ENCODE assay signal across 19 cellular contexts in genomic region chr16:66692341-66692740, GRCh38.
"Had no signal": no experiment of that assay in that cellular context is flagged by ENCODE, and none has a peak within 500 bp of the region (broad histone marks: within the 10 kb centered on the region; RNA-seq: fewer than 3 reads in every experiment).

No MANE protein-coding gene starts in this region.

- H3K36me3 ChIP-seq: adrenal gland, colonic mucosa, ovary, uterus had no signal

- H3K9me3 ChIP-seq: adrenal gland, colonic mucosa, mucosa of descending colon, ovary, uterus had no signal

- H3K27ac Mint-ChIP-seq: activated CD8-positive, alpha-beta T cell treated with anti-CD3 and anti-CD28 coated beads for 36 hours; activated naive CD4-positive, alpha-beta T cell treated with anti-CD3 and anti-CD28 coated beads, Interleukin-2, amount 50 U/mL, for 24 hours; immature natural killer cell; naive thymus-derived CD4-positive, alpha-beta T cell; stimulated activated effector memory CD8-positive, alpha-beta T cell treated with anti-CD3 and anti-CD28 coated beads, Interleukin-12 subunit alpha, Interleukin-12 subunit beta, amount 100 ng/mL, for 72 hours; T-helper 1 cell treated with Interleukin-12 subunit alpha and Interleukin-12 subunit beta and Interleukin-4 antibody, amounts not matched to agents 30 μg/mL and 1 μg/mL, for 36 hours had no signal

- H3K4me3 ChIP-seq: adrenal gland, colonic mucosa, lung, mucosa of descending colon, ovary, uterus had no signal

- H3K4me1 Mint-ChIP-seq: stimulated activated effector memory CD8-positive, alpha-beta T cell treated with anti-CD3 and anti-CD28 coated beads, Interleukin-12 subunit alpha, Interleukin-12 subunit beta, amount 100 ng/mL, for 72 hours had no signal

- H3K27me3 ChIP-seq: adrenal gland, colonic mucosa, ovary, uterus had no signal

- DNase-seq: activated CD4-positive, alpha-beta T cell treated with anti-CD3 and anti-CD28 coated beads for 4 hours; activated CD8-positive, alpha-beta T cell treated with anti-CD3 and anti-CD28 coated beads for 36 hours; activated effector memory CD4-positive, alpha-beta T cell treated with anti-CD3 and anti-CD28 coated beads, Interleukin-2, amount 50 U/mL, for 16 hours; activated T-cell treated with anti-CD3 and anti-CD28 coated beads, Interleukin-2, amount 50 U/mL, for 4 hours; adrenal gland; caudate nucleus; colonic mucosa; foreskin fibroblast; glutamatergic neuron; immature natural killer cell; naive thymus-derived CD4-positive, alpha-beta T cell; ovary; uterus had no signal

- H3K27ac ChIP-seq: adrenal gland, colonic mucosa, ovary, uterus had no signal

- H3K36me3 Mint-ChIP-seq: activated naive CD4-positive, alpha-beta T cell treated with anti-CD3 and anti-CD28 coated beads, Interleukin-2, amount 50 U/mL, for 24 hours; stimulated activated effector memory CD8-positive, alpha-beta T cell treated with anti-CD3 and anti-CD28 coated beads, Interleukin-12 subunit alpha, Interleukin-12 subunit beta, amount 100 ng/mL, for 72 hours had no signal

- ATAC-seq: activated CD8-positive, alpha-beta T cell treated with anti-CD3 and anti-CD28 coated beads for 36 hours; activated T-cell treated with anti-CD3 and anti-CD28 coated beads, Interleukin-2, amount 50 U/mL, for 4 hours; mucosa of descending colon; naive thymus-derived CD4-positive, alpha-beta T cell; stimulated activated effector memory CD8-positive, alpha-beta T cell treated with anti-CD3 and anti-CD28 coated beads, Interleukin-12 subunit alpha, Interleukin-12 subunit beta, amount 100 ng/mL, for 72 hours had no signal

- H3K4me3 Mint-ChIP-seq: activated CD8-positive, alpha-beta T cell treated with anti-CD3 and anti-CD28 coated beads for 36 hours; activated naive CD4-positive, alpha-beta T cell treated with anti-CD3 and anti-CD28 coated beads, Interleukin-2, amount 50 U/mL, for 24 hours; activated T-cell treated with anti-CD3 and anti-CD28 coated beads, Interleukin-2, amount 50 U/mL, for 4 hours; immature natural killer cell; naive thymus-derived CD4-positive, alpha-beta T cell; stimulated activated effector memory CD8-positive, alpha-beta T cell treated with anti-CD3 and anti-CD28 coated beads, Interleukin-12 subunit alpha, Interleukin-12 subunit beta, amount 100 ng/mL, for 72 hours; T-helper 1 cell treated with Interleukin-12 subunit alpha and Interleukin-12 subunit beta and Interleukin-4 antibody, amounts not matched to agents 30 μg/mL and 1 μg/mL, for 36 hours had no signal

- H3K9me3 Mint-ChIP-seq: activated CD8-positive, alpha-beta T cell treated with anti-CD3 and anti-CD28 coated beads for 36 hours; activated naive CD4-positive, alpha-beta T cell treated with anti-CD3 and anti-CD28 coated beads, Interleukin-2, amount 50 U/mL, for 24 hours; activated T-cell treated with anti-CD3 and anti-CD28 coated beads, Interleukin-2, amount 50 U/mL, for 4 hours; immature natural killer cell; naive thymus-derived CD4-positive, alpha-beta T cell; stimulated activated effector memory CD8-positive, alpha-beta T cell treated with anti-CD3 and anti-CD28 coated beads, Interleukin-12 subunit alpha, Interleukin-12 subunit beta, amount 100 ng/mL, for 72 hours; T-helper 1 cell treated with Interleukin-12 subunit alpha and Interleukin-12 subunit beta and Interleukin-4 antibody, amounts not matched to agents 30 μg/mL and 1 μg/mL, for 36 hours had no signal

- FAIRE-seq: endometrium had no signal
